In genomic region chrX:119871599-119872395, GRCh38 we compare ENCODE assay signal across 8 cellular contexts. TPM values are rescaled to one million over a fixed set of nuclear protein-coding genes. Genes with fewer than 3 reads are reported as not detected.
DNase-seq lines count a peak whose midpoint lies in the region; ATAC-seq lines count a peak whose summit lies in the region.

Gene NDUFA1 (plus strand): TSS chrX:119871832. CDS start chrX:119871912, 80 bp downstream.
Gene RNF113A (minus strand): TSS chrX:119871733. CDS start chrX:119871613, 120 bp downstream.

- no peaks in the 10 kb centered on the region for H3K9me3 ChIP-seq in CD8-positive, alpha-beta memory T cell (ENCODE audit: low read length)

- H3K36me3 Mint-ChIP-seq in CD8-positive, alpha-beta memory T cell = peaks cover 0 to 30% (median 3%) of the 10 kb centered on the region in 3 donors
- no peaks in the 10 kb centered on the region for H3K36me3 Mint-ChIP-seq in memory B cell

- DNase-seq in CD8-positive, alpha-beta memory T cell = peak; percentile 71 to 91 (median 85)
- DNase-seq in HPDE6-E6E7 (ENCODE audit: extremely low spot score) (peak; percentile 64), memory B cell (ENCODE audit: low spot score in 2 of 2) (peak; percentile 66 to 75)
- DNase-seq in NK-92 treated with Interleukin-12 subunit alpha and Interleukin-12 subunit beta, amount 100 ng/mL, for 24 hours (lab: John Stamatoyannopoulos, UW) = peak; percentile 78
- DNase-seq in effector CD8-positive, alpha-beta T cell (lab: John Stamatoyannopoulos, UW) = peak; percentile 72
- peak; percentile 54 for DNase-seq in stimulated activated CD8-positive, alpha-beta memory T cell treated with anti-CD3 and anti-CD28 coated beads, Interleukin-12 subunit alpha, Interleukin-12 subunit beta, amount 100 ng/mL, for 24 hours (ENCODE audit: extremely low read depth)

- no peaks in the 10 kb centered on the region for H3K36me3 ChIP-seq in CD8-positive, alpha-beta memory T cell (ENCODE audit: insufficient read depth, low read length)

- H3K4me1 ChIP-seq in CD8-positive, alpha-beta memory T cell (ENCODE audit: insufficient read depth, low read length) = peaks cover 9% of the 10 kb centered on the region

- peak within 1 kb of the TSS; percentile 98 to 100 (median 99) for H3K27ac Mint-ChIP-seq in CD8-positive, alpha-beta memory T cell
- peak within 1 kb of the TSS; percentile 95 for H3K27ac Mint-ChIP-seq in memory B cell

- H3K4me3 Mint-ChIP-seq in CD8-positive, alpha-beta memory T cell = peak within 1 kb of the TSS; percentile 97 to 100 (median 99)
- H3K4me3 Mint-ChIP-seq in memory B cell = peak within 1 kb of the TSS; percentile 96

- CTCF ChIA-PET in CD8-positive, alpha-beta memory T cell (lab: Charles Lee) = interaction anchor here (2.2 kb wide), 1 partner anchor 16 kb away, joined by 7 read pairs; no protein-coding TSS in a partner anchor
- CTCF ChIA-PET in activated CD8-positive, alpha-beta memory T cell treated with anti-CD3 and anti-CD28 coated beads for 36 hours (lab: Charles Lee) = interaction anchor here (0.7 kb wide), 1 partner anchor 12 kb away, joined by 3 read pairs; no protein-coding TSS in a partner anchor

- H3K4me1 Mint-ChIP-seq in CD8-positive, alpha-beta memory T cell = peaks cover 26 to 29% (median 28%) of the 10 kb centered on the region in 3 donors
- H3K4me1 Mint-ChIP-seq in memory B cell = peaks cover 7% of the 10 kb centered on the region

- no peaks in the 10 kb centered on the region for H3K27me3 ChIP-seq in CD8-positive, alpha-beta memory T cell (ENCODE audit: insufficient read depth, low read length, poor library complexity, severe bottlenecking)

- H3K27ac ChIP-seq in CD8-positive, alpha-beta memory T cell (ENCODE audit: low read depth, low read length) = peak within 1 kb of the TSS; percentile 95

- H3K27me3 Mint-ChIP-seq in CD8-positive, alpha-beta memory T cell = peaks cover 0 to 2% of the 10 kb centered on the region in 2 donors
- H3K27me3 Mint-ChIP-seq in memory B cell = no peaks in the 10 kb centered on the region

- ATAC-seq in GM19467 (IDR thresholded peaks at IDR 0.05; ENCODE audit: unreplicated experiment) (peak; percentile 87), memory B cell (ENCODE audit: low read depth) (peak; percentile 89)

- H3K9me3 Mint-ChIP-seq in CD8-positive, alpha-beta memory T cell = peaks cover 0 to 2% (median 0%) of the 10 kb centered on the region in 5 donors
- no peaks in the 10 kb centered on the region for H3K9me3 Mint-ChIP-seq in memory B cell

- POLR2A ChIA-PET in CD8-positive, alpha-beta memory T cell (lab: Charles Lee) = interaction anchor here (0.7 to 2.9 kb wide), 8 partner anchors 19 to 403 kb away, joined by 3 to 29 read pairs (median 5); partner anchors contain the start of genes RPL39, SLC25A5, UBE2A and UPF3B
- POLR2A ChIA-PET in activated CD8-positive, alpha-beta memory T cell treated with anti-CD3 and anti-CD28 coated beads for 36 hours (lab: Charles Lee) = interaction anchor here (0.5 to 2.9 kb wide), 3 partner anchors 19 to 167 kb away, joined by 3 to 23 read pairs (median 10); partner anchors contain the start of genes RPL39 and UPF3B

- H3K4me3 ChIP-seq in CD8-positive, alpha-beta memory T cell (ENCODE audit: low read length) = peak within 1 kb of the TSS; percentile 93

RNA-seq across cellular contexts. Expression of gene NDUFA1, which starts in this region (rescaled TPM):
- 10 to 100 TPM; 97.3 to 98.5 TPM for total RNA-seq in CD8-positive, alpha-beta memory T cell
- polyA plus RNA-seq in CD8-positive, alpha-beta memory T cell = 314 TPM
- 100 to 1,000 TPM in 1 of 2 experiments, 10 to 100 TPM in 1; 98.2 to 104 TPM for total RNA-seq in activated CD8-positive, alpha-beta memory T cell treated with anti-CD3 and anti-CD28 coated beads for 36 hours

RNA-seq across cellular contexts. Expression of gene RNF113A, which starts in this region (rescaled TPM):
- 10 to 100 TPM; 22.9 to 25.1 TPM for total RNA-seq in CD8-positive, alpha-beta memory T cell
- polyA plus RNA-seq in CD8-positive, alpha-beta memory T cell = 59.6 TPM
- total RNA-seq in activated CD8-positive, alpha-beta memory T cell treated with anti-CD3 and anti-CD28 coated beads for 36 hours = 10 to 100 TPM; 25.3 to 26.5 TPM

Comparison
In these comparisons a context has a peak if more than half of its experiments do, and no peak if none do; other contexts are left out.
1. Peak in every context shown above with its lines: DNase-seq, ATAC-seq, H3K4me3 ChIP-seq and H3K27ac ChIP-seq.